ENCODE assay signal across 1 cellular context in the genomic region with DNA sequence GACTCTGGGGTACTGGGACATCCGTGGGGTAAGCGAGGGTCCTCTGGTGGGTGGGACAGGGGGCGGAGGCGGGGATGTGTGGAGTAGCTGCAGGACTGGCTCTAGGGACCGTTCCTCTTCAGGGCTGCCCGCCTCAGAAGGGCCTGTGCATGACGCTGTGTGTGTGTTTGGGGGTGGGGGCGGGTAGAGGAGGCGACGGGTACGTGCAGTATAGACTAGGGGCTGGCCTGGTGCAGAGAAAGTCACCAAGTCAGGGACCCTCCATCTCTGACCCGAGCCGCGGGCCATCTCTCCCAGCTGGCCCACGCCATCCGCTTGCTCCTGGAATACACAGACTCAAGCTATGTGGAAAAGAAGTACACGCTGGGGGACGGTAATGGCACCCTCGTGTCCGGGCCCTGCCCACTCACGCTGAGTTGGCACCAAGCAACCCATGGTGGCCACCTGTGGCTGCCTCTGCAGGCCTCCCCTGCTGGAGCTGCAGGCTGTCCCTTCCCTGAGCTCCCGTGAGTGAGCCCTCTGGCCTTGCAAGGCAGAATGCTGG.
TF ChIP-seq lines count a peak whose summit lies in the region.

No MANE protein-coding gene starts in this region.

TF ChIP-seq in GM12878, 131 proteins besides CTCF, POLR2A, EP300 and RAD21:
- TF ChIP-seq MYB (IDR thresholded peaks at IDR 0.05; ENCODE audit: borderline replicate concordance, low read depth, low read length) (no peak), PAX5 (IDR thresholded peaks at IDR 0.05; ENCODE audit: borderline replicate concordance, low read depth, low read length) (no peak), STAT1 (conservative IDR thresholded peaks at IDR 0.05) (no peak), ZNF274 (IDR thresholded peaks at IDR 0.05; ENCODE audit: insufficient read depth, insufficient read length) (no peak), SMAD5 (IDR thresholded peaks at IDR 0.05; ENCODE audit: low read depth) (no peak), PAX8 (IDR thresholded peaks at IDR 0.05) (no peak), ZNF384 (IDR thresholded peaks at IDR 0.05; ENCODE audit: borderline replicate concordance, low read depth, low read length) (no peak), YY1 (IDR thresholded peaks at IDR 0.05; ENCODE audit: low read depth, low read length) (no peak), IKZF1 (conservative IDR thresholded peaks at IDR 0.05) (no peak), BACH1 (IDR thresholded peaks at IDR 0.05; ENCODE audit: borderline replicate concordance) (no peak), IRF4 (IDR thresholded peaks at IDR 0.05; ENCODE audit: low read depth, low read length) (no peak), SIX5 (IDR thresholded peaks at IDR 0.05; ENCODE audit: low read depth, low read length, severe bottlenecking) (no peak), ZSCAN29 (IDR thresholded peaks at IDR 0.05) (no peak), MYC (IDR thresholded peaks at IDR 0.05; ENCODE audit: insufficient read depth, insufficient read length, insufficient replicate concordance, low read length, severe bottlenecking) (no peak)
- TF ChIP-seq, protein P1, sequence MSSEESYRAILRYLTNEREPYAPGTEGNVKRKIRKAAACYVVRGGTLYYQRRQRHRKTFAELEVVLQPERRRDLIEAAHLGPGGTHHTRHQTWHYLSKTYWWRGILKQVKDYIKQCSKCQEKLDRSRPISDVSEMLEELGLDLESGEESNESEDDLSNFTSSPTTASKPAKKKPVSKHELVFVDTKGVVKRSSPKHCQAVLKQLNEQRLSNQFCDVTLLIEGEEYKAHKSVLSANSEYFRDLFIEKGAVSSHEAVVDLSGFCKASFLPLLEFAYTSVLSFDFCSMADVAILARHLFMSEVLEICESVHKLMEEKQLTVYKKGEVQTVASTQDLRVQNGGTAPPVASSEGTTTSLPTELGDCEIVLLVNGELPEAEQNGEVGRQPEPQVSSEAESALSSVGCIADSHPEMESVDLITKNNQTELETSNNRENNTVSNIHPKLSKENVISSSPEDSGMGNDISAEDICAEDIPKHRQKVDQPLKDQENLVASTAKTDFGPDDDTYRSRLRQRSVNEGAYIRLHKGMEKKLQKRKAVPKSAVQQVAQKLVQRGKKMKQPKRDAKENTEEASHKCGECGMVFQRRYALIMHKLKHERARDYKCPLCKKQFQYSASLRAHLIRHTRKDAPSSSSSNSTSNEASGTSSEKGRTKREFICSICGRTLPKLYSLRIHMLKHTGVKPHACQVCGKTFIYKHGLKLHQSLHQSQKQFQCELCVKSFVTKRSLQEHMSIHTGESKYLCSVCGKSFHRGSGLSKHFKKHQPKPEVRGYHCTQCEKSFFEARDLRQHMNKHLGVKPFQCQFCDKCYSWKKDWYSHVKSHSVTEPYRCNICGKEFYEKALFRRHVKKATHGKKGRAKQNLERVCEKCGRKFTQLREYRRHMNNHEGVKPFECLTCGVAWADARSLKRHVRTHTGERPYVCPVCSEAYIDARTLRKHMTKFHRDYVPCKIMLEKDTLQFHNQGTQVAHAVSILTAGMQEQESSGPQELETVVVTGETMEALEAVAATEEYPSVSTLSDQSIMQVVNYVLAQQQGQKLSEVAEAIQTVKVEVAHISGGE (CRISPR knock-in tag; IDR thresholded peaks at IDR 0.05): no peak
- TF ChIP-seq, protein P2, sequence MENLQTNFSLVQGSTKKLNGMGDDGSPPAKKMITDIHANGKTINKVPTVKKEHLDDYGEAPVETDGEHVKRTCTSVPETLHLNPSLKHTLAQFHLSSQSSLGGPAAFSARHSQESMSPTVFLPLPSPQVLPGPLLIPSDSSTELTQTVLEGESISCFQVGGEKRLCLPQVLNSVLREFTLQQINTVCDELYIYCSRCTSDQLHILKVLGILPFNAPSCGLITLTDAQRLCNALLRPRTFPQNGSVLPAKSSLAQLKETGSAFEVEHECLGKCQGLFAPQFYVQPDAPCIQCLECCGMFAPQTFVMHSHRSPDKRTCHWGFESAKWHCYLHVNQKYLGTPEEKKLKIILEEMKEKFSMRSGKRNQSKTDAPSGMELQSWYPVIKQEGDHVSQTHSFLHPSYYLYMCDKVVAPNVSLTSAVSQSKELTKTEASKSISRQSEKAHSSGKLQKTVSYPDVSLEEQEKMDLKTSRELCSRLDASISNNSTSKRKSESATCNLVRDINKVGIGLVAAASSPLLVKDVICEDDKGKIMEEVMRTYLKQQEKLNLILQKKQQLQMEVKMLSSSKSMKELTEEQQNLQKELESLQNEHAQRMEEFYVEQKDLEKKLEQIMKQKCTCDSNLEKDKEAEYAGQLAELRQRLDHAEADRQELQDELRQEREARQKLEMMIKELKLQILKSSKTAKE (IDR thresholded peaks at IDR 0.05; ENCODE audit: low read depth, poor library complexity, severe bottlenecking): no peak
- TF ChIP-seq, protein P3, sequence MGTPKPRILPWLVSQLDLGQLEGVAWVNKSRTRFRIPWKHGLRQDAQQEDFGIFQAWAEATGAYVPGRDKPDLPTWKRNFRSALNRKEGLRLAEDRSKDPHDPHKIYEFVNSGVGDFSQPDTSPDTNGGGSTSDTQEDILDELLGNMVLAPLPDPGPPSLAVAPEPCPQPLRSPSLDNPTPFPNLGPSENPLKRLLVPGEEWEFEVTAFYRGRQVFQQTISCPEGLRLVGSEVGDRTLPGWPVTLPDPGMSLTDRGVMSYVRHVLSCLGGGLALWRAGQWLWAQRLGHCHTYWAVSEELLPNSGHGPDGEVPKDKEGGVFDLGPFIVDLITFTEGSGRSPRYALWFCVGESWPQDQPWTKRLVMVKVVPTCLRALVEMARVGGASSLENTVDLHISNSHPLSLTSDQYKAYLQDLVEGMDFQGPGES (IDR thresholded peaks at IDR 0.05): no peak
- TF ChIP-seq, protein P4, sequence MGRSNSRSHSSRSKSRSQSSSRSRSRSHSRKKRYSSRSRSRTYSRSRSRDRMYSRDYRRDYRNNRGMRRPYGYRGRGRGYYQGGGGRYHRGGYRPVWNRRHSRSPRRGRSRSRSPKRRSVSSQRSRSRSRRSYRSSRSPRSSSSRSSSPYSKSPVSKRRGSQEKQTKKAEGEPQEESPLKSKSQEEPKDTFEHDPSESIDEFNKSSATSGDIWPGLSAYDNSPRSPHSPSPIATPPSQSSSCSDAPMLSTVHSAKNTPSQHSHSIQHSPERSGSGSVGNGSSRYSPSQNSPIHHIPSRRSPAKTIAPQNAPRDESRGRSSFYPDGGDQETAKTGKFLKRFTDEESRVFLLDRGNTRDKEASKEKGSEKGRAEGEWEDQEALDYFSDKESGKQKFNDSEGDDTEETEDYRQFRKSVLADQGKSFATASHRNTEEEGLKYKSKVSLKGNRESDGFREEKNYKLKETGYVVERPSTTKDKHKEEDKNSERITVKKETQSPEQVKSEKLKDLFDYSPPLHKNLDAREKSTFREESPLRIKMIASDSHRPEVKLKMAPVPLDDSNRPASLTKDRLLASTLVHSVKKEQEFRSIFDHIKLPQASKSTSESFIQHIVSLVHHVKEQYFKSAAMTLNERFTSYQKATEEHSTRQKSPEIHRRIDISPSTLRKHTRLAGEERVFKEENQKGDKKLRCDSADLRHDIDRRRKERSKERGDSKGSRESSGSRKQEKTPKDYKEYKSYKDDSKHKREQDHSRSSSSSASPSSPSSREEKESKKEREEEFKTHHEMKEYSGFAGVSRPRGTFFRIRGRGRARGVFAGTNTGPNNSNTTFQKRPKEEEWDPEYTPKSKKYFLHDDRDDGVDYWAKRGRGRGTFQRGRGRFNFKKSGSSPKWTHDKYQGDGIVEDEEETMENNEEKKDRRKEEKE (IDR thresholded peaks at IDR 0.05): no peak
- TF ChIP-seq, protein P5, sequence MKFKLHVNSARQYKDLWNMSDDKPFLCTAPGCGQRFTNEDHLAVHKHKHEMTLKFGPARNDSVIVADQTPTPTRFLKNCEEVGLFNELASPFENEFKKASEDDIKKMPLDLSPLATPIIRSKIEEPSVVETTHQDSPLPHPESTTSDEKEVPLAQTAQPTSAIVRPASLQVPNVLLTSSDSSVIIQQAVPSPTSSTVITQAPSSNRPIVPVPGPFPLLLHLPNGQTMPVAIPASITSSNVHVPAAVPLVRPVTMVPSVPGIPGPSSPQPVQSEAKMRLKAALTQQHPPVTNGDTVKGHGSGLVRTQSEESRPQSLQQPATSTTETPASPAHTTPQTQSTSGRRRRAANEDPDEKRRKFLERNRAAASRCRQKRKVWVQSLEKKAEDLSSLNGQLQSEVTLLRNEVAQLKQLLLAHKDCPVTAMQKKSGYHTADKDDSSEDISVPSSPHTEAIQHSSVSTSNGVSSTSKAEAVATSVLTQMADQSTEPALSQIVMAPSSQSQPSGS (IDR thresholded peaks at IDR 0.05; ENCODE audit: low read length): no peak
